Comparison of ENCODE assay signal across 16 cellular contexts in the genomic region with DNA sequence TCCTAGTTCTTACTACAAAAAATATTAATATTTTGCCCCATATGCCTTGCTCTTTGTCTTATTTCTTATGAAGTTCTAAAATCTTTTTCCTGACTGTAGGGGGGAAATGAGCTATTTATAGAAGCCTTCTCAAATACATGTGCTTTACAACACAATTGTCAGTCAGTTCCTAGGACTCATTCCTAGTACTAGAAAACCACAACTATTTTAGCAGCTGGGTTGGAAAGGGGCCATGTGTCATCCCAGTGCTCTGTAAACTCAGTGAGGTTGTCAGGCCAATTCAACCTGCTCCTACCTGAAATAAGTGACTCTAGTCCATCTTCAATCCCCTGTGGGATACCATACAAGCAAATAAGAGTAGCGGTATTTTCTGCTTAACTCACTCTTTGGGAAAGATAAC.
DNase-seq lines count a peak whose midpoint lies in the region; ATAC-seq and TF ChIP-seq lines count a peak whose summit lies in the region.
"Had no signal": no experiment of that assay in that cellular context is flagged by ENCODE, and none has a peak within 500 bp of the region (broad histone marks: within the 10 kb centered on the region; RNA-seq: fewer than 3 reads in every experiment).

No MANE protein-coding gene starts in this region.

- peaks cover 0 to 5% (median 0%) of the 10 kb centered on the region in 11 experiments; a peak in 2 of 22 replicates for H3K36me3 ChIP-seq in BLaER1 treated with 17β-estradiol and CSF1 and Interleukin-3, amounts not matched to agents 10 nM and 100 nM
- H3K36me3 ChIP-seq in mammary epithelial cell (ENCODE audit: insufficient read depth, low read length): no peaks in the 10 kb centered on the region
- H3K36me3 ChIP-seq in Caco-2 (ENCODE audit: control insufficient read depth, insufficient read depth, low read length): no peaks in the 10 kb centered on the region

- dilution Hi-C loops in mammary epithelial cell (cut with HindIII; ENCODE audit: low sequenced_read_pairs): no loop called here

- peaks cover 0 to 5% (median 4%) of the 10 kb centered on the region in 11 experiments; a peak in 5 of 22 replicates for H3K9me3 ChIP-seq in BLaER1 treated with 17β-estradiol and CSF1 and Interleukin-3, amounts not matched to agents 10 nM and 100 nM (replicated peaks in 1 of 11)
- H3K9me3 ChIP-seq in mammary epithelial cell (replicated peaks; ENCODE audit: insufficient read depth, low read length) (no peaks in the 10 kb centered on the region), Caco-2 (no peaks in the 10 kb centered on the region)

- H3K27me3 ChIP-seq in BLaER1 treated with 17β-estradiol and CSF1 and Interleukin-3, amounts not matched to agents 10 nM and 100 nM: no peaks in the 10 kb centered on the region
- H3K27me3 ChIP-seq in mammary epithelial cell (ENCODE audit: insufficient read depth, low read length) (peaks cover 3% of the 10 kb centered on the region), Caco-2 (replicated peaks; ENCODE audit: control insufficient read depth, insufficient read depth, low read length) (no peaks in the 10 kb centered on the region)

- in situ Hi-C loops in mammary epithelial cell (cut with MboI; ENCODE audit: low sequenced_read_pairs in 2 of 2): no loop called here

- H3K79me2 ChIP-seq in mammary epithelial cell (ENCODE audit: insufficient read depth, low read length): no peaks in the 10 kb centered on the region

- no peak overlapping the region for H3K4me3 ChIP-seq in BLaER1 treated with 17β-estradiol and CSF1 and Interleukin-3, amounts not matched to agents 10 nM and 100 nM
- no peak overlapping the region for H3K4me3 ChIP-seq in mammary epithelial cell (replicated peaks in 1 of 3; ENCODE audit: insufficient read depth in 1 of 3, low read depth in 2 of 3, low read length in 3 of 3)
- no peak overlapping the region for H3K4me3 ChIP-seq in Caco-2 (ENCODE audit: low read depth, low read length)
- H3K4me3 ChIP-seq: SK-N-MC had no signal

- H3K4me2 ChIP-seq in BLaER1 treated with 17β-estradiol and CSF1 and Interleukin-3, amounts not matched to agents 10 nM and 100 nM: peak overlapping the region in 8 of 11 experiments; percentile 1 to 45 (median 22); a peak in 12 of 22 replicates
- no peak overlapping the region for H3K4me2 ChIP-seq in mammary epithelial cell (ENCODE audit: insufficient read depth, low read depth, low read length)

- 100% methylated on average over 1 of the region's 1 CpG for WGBS in mammary epithelial cell (ENCODE audit: low coverage, missing lambda C conversion rate)

- H3K9ac ChIP-seq in BLaER1 treated with 17β-estradiol and CSF1 and Interleukin-3, amounts not matched to agents 10 nM and 100 nM: no peak overlapping the region
- H3K9ac ChIP-seq in mammary epithelial cell (ENCODE audit: insufficient read depth, low read length): no peak overlapping the region

- H3K9me3 Mint-ChIP-seq in Caco-2 (ENCODE audit: unreplicated experiment): no peaks in the 10 kb centered on the region

- no peaks in the 10 kb centered on the region for H3K4me1 Mint-ChIP-seq in Caco-2 (ENCODE audit: low read depth, unreplicated experiment)
- H3K4me1 Mint-ChIP-seq: activated T-helper 17 cell treated with anti-CD3 and anti-CD28 coated beads, Interleukin-2, amount 50 U/mL, for 72 hours; CD8-positive, alpha-beta memory T cell had no signal

- ATAC-seq in left lobe of liver: peak; percentile 33
- no peak for ATAC-seq in activated CD4-positive, CD25-positive, alpha-beta regulatory T cell treated with anti-CD3 and anti-CD28 coated beads, Interleukin-2, amount 50 U/mL, for 24 hours
- no peak for ATAC-seq in HG02763 (IDR thresholded peaks at IDR 0.05; ENCODE audit: unreplicated experiment)
- ATAC-seq: activated T-helper 17 cell treated with anti-CD3 and anti-CD28 coated beads, Interleukin-2, amount 50 U/mL, for 72 hours had no signal

- peaks cover 0 to 19% (median 14%) of the 10 kb centered on the region in 10 experiments; a peak in 15 of 20 replicates for H3K4me1 ChIP-seq in BLaER1 treated with 17β-estradiol and CSF1 and Interleukin-3, amounts not matched to agents 10 nM and 100 nM
- H3K4me1 ChIP-seq in mammary epithelial cell (ENCODE audit: insufficient read depth, low read length) (no peaks in the 10 kb centered on the region), Caco-2 (no peaks in the 10 kb centered on the region)

- BruUV-seq in mammary epithelial cell (replicated peaks; lab: Mats Ljungman, UMichigan) (no TSS peak), Caco-2 (replicated peaks; lab: Mats Ljungman, UMichigan) (no TSS peak)

- intact Hi-C loops in mammary epithelial cell (cut with micrococcal nuclease) (no loop called here), Caco-2 (cut with micrococcal nuclease; ENCODE audit: unreplicated experiment) (no loop called here)

- H3K27ac ChIP-seq in BLaER1 treated with 17β-estradiol and CSF1 and Interleukin-3, amounts not matched to agents 10 nM and 100 nM: no peak overlapping the region
- H3K27ac ChIP-seq in mammary epithelial cell (ENCODE audit: insufficient read depth, low read depth, low read length): no peak overlapping the region
- H3K27ac ChIP-seq: SK-N-MC had no signal

- TF ChIP-seq CTCF in mammary epithelial cell (conservative IDR thresholded peaks at IDR 0.05 in 1 of 2, IDR thresholded peaks at IDR 0.05 in 1 of 2; ENCODE audit: extremely low read depth in 1 of 2, insufficient read depth in 1 of 2, low read depth in 1 of 2, low read length in 2 of 2) (no peak), Caco-2 (IDR thresholded peaks at IDR 0.05; ENCODE audit: insufficient read depth in 1 of 2, low read depth in 1 of 2, low read length in 1 of 2, severe bottlenecking in 1 of 2, unreplicated experiment in 1 of 2) (no peak)

- CTCF ChIA-PET in mammary epithelial cell (lab: Charles Lee; ENCODE audit: low non-redundant PET) (no interaction called here), Caco-2 (lab: Charles Lee) (interaction anchor here (0.6 kb wide), 1 partner anchor 46 kb away, joined by 3 read pairs; no protein-coding TSS in a partner anchor)

- no peaks in the 10 kb centered on the region for H3K36me3 Mint-ChIP-seq in Caco-2 (ENCODE audit: insufficient read depth, unreplicated experiment)

- H3K27ac Mint-ChIP-seq in Caco-2 (ENCODE audit: unreplicated experiment): no peak overlapping the region
- H3K27ac Mint-ChIP-seq: activated T-helper 17 cell treated with anti-CD3 and anti-CD28 coated beads, Interleukin-2, amount 50 U/mL, for 72 hours; brain; CD8-positive, alpha-beta memory T cell; nephron had no signal

- DNase-seq in LoVo (ENCODE audit: low spot score) (peak; percentile 13), mammary epithelial cell (peak; percentile 66), left lobe of liver (ENCODE audit: low spot score) (no peak), Caco-2 (no peak), NCI-H446 treated with DMSO at 0.1 percent for 48 hours (lab: John Stamatoyannopoulos, UW) (no peak)
- DNase-seq: activated CD4-positive, alpha-beta T cell treated with anti-CD3 and anti-CD28 coated beads for 4 hours; CD8-positive, alpha-beta memory T cell; erythroblast; NCI-H774 had no signal

- no peak overlapping the region for H3K4me3 Mint-ChIP-seq in Caco-2 (ENCODE audit: unreplicated experiment)
- H3K4me3 Mint-ChIP-seq: activated T-helper 17 cell treated with anti-CD3 and anti-CD28 coated beads, Interleukin-2, amount 50 U/mL, for 72 hours; brain; nephron had no signal

- H3K27me3 Mint-ChIP-seq in Caco-2 (ENCODE audit: insufficient read depth, unreplicated experiment): no peaks in the 10 kb centered on the region
- H3K27me3 Mint-ChIP-seq: activated T-helper 17 cell treated with anti-CD3 and anti-CD28 coated beads, Interleukin-2, amount 50 U/mL, for 72 hours; brain; CD8-positive, alpha-beta memory T cell had no signal

- H4K20me1 ChIP-seq in BLaER1 treated with 17β-estradiol and CSF1 and Interleukin-3, amounts not matched to agents 10 nM and 100 nM: no peaks in the 10 kb centered on the region
- no peaks in the 10 kb centered on the region for H4K20me1 ChIP-seq in mammary epithelial cell (ENCODE audit: insufficient read depth, low read length)

- no peak overlapping the region for H2AFZ ChIP-seq in mammary epithelial cell (ENCODE audit: low read depth, low read length)

- POLR2A ChIA-PET in Caco-2 (lab: Charles Lee): no interaction called here

Comparison
In these comparisons a context has a peak if more than half of its experiments do, and no peak if none do; other contexts are left out.
1. DNase-seq: peak in LoVo (single experiment) and mammary epithelial cell (single experiment); none in left lobe of liver (single experiment), Caco-2 (0 of 2) and NCI-H446 treated with DMSO at 0.1 percent for 48 hours (single experiment).